In genomic region chr12:49867580-49868341, GRCh38 we compare ENCODE assay signal across 13 cellular contexts. TPM values are rescaled to one million over a fixed set of nuclear protein-coding genes. Genes with fewer than 3 reads are reported as not detected.
DNase-seq lines count a peak whose midpoint lies in the region; ATAC-seq and TF ChIP-seq lines count a peak whose summit lies in the region.
"Had no signal": no experiment of that assay in that cellular context is flagged by ENCODE, and none has a peak within 500 bp of the region (broad histone marks: within the 10 kb centered on the region; RNA-seq: fewer than 3 reads in every experiment).

No MANE protein-coding gene starts in this region.

- intact Hi-C loops in breast epithelium (cut with DNase I; ENCODE audit: low total_unique reads): loop anchor here (1.0 kb wide), 1 partner anchor 24 kb away; no protein-coding TSS in a partner anchor
- intact Hi-C loops in mammary epithelial cell (cut with micrococcal nuclease): loop anchor here (1.0 to 2.0 kb wide), 6 partner anchors 77 to 203 kb away; partner anchors contain the start of gene ASIC1
- intact Hi-C loops in uterus (cut with DNase I; ENCODE audit: low total_unique reads): loop anchor here (5.0 kb wide), 1 partner anchor 100 kb away; no protein-coding TSS in a partner anchor

- CTCF ChIA-PET in mammary epithelial cell (lab: Charles Lee; ENCODE audit: low non-redundant PET): no interaction called here

- no peak overlapping the region for H3K4me3 Mint-ChIP-seq in chondrocyte (ENCODE audit: unreplicated experiment)
- H3K4me3 Mint-ChIP-seq: naive thymus-derived CD8-positive, alpha-beta T cell; stimulated activated effector memory CD8-positive, alpha-beta T cell treated with anti-CD3 and anti-CD28 coated beads, Interleukin-12 subunit alpha, Interleukin-12 subunit beta, amount 100 ng/mL, for 72 hours had no signal

- H3K4me1 Mint-ChIP-seq in chondrocyte (ENCODE audit: low read depth): peaks cover 19% of the 10 kb centered on the region

- in situ Hi-C loops in mammary epithelial cell (cut with MboI; ENCODE audit: low sequenced_read_pairs in 2 of 2): loop anchor here (10.0 kb wide), 1 partner anchor 187 kb away; the partner anchor contains the start of gene ASIC1 (in 2 of the 2)

- no peaks in the 10 kb centered on the region for H3K36me3 Mint-ChIP-seq in chondrocyte (ENCODE audit: low read depth)
- H3K36me3 Mint-ChIP-seq: naive thymus-derived CD8-positive, alpha-beta T cell; stimulated activated effector memory CD8-positive, alpha-beta T cell treated with anti-CD3 and anti-CD28 coated beads, Interleukin-12 subunit alpha, Interleukin-12 subunit beta, amount 100 ng/mL, for 72 hours had no signal

- H3K9me3 ChIP-seq in breast epithelium (no peaks in the 10 kb centered on the region), mammary epithelial cell (replicated peaks; ENCODE audit: insufficient read depth, low read length) (no peaks in the 10 kb centered on the region), uterus (no peaks in the 10 kb centered on the region)

- peaks cover 6 to 26% of the 10 kb centered on the region in 2 donors for H3K4me1 ChIP-seq in breast epithelium
- no peaks in the 10 kb centered on the region for H3K4me1 ChIP-seq in mammary epithelial cell (ENCODE audit: insufficient read depth, low read length)
- H3K4me1 ChIP-seq in uterus: peaks cover 15 to 20% of the 10 kb centered on the region in 2 donors

- no peak overlapping the region for H3K27ac Mint-ChIP-seq in chondrocyte (ENCODE audit: unreplicated experiment)
- H3K27ac Mint-ChIP-seq: stimulated activated effector memory CD8-positive, alpha-beta T cell treated with anti-CD3 and anti-CD28 coated beads, Interleukin-12 subunit alpha, Interleukin-12 subunit beta, amount 100 ng/mL, for 72 hours had no signal

- H3K27ac ChIP-seq in breast epithelium (peak overlapping the region; percentile 67 to 88), mammary epithelial cell (ENCODE audit: insufficient read depth, low read depth, low read length) (no peak overlapping the region), uterus (peak overlapping the region; percentile 72 to 88)

- TF ChIP-seq POLR2A in breast epithelium (IDR thresholded peaks at IDR 0.05): no peak
- TF ChIP-seq POLR2A in uterus (IDR thresholded peaks at IDR 0.05): no peak

- no peak overlapping the region for H3K9ac ChIP-seq in mammary epithelial cell (ENCODE audit: insufficient read depth, low read length)

- H3K9me3 Mint-ChIP-seq in chondrocyte (ENCODE audit: low read depth): no peaks in the 10 kb centered on the region
- H3K9me3 Mint-ChIP-seq: naive thymus-derived CD8-positive, alpha-beta T cell; stimulated activated effector memory CD8-positive, alpha-beta T cell treated with anti-CD3 and anti-CD28 coated beads, Interleukin-12 subunit alpha, Interleukin-12 subunit beta, amount 100 ng/mL, for 72 hours had no signal

- dilution Hi-C loops in mammary epithelial cell (cut with HindIII; ENCODE audit: low sequenced_read_pairs): loop anchor here (5.0 to 25.0 kb wide), 3 partner anchors 35 to 195 kb away; partner anchors contain the start of genes ASIC1 and FAIM2

- DNase-seq in breast epithelium (ENCODE audit: low spot score in 2 of 2): no peak
- no peak for DNase-seq in mammary epithelial cell
- DNase-seq in chondrocyte (ENCODE audit: low spot score): peak; percentile 51
- peak; percentile 56 for DNase-seq in left kidney (ENCODE audit: low read depth, low spot score)
- no peak for DNase-seq in uterus
- no peak for DNase-seq in GM19238 (ENCODE audit: insufficient read length, low spot score)
- DNase-seq in amygdala (lab: John Stamatoyannopoulos, UW): no peak
- DNase-seq: activated gamma-delta T cell, NCI-H2029 treated with DMSO at 0.1 percent for 48 hours had no signal

- H3K4me3 ChIP-seq in breast epithelium (no peak overlapping the region), mammary epithelial cell (replicated peaks in 1 of 3; ENCODE audit: insufficient read depth in 1 of 3, low read depth in 2 of 3, low read length in 3 of 3) (no peak overlapping the region), uterus (no peak overlapping the region)

- TF ChIP-seq CTCF in breast epithelium (IDR thresholded peaks at IDR 0.05) (no peak), mammary epithelial cell (conservative IDR thresholded peaks at IDR 0.05 in 1 of 2, IDR thresholded peaks at IDR 0.05 in 1 of 2; ENCODE audit: extremely low read depth in 1 of 2, insufficient read depth in 1 of 2, low read depth in 1 of 2, low read length in 2 of 2) (no peak), chondrocyte (IDR thresholded peaks at IDR 0.05) (no peak), uterus (IDR thresholded peaks at IDR 0.05) (no peak)

- H3K36me3 ChIP-seq in breast epithelium (no peaks in the 10 kb centered on the region), mammary epithelial cell (ENCODE audit: insufficient read depth, low read length) (no peaks in the 10 kb centered on the region), uterus (no peaks in the 10 kb centered on the region)

- no peaks in the 10 kb centered on the region for H3K79me2 ChIP-seq in mammary epithelial cell (ENCODE audit: insufficient read depth, low read length)

- BruUV-seq in mammary epithelial cell (replicated peaks; lab: Mats Ljungman, UMichigan): no TSS peak

- no peaks in the 10 kb centered on the region for H4K20me1 ChIP-seq in mammary epithelial cell (ENCODE audit: insufficient read depth, low read length)

- no peak overlapping the region for H3K4me2 ChIP-seq in mammary epithelial cell (ENCODE audit: insufficient read depth, low read depth, low read length)

- peaks cover 14% of the 10 kb centered on the region for H3K27me3 Mint-ChIP-seq in chondrocyte (ENCODE audit: low read depth)

- ATAC-seq in HG03159 (IDR thresholded peaks at IDR 0.05; ENCODE audit: unreplicated experiment): no peak

- no peaks in the 10 kb centered on the region for H3K27me3 ChIP-seq in breast epithelium
- H3K27me3 ChIP-seq in mammary epithelial cell (ENCODE audit: insufficient read depth, low read length): peaks cover 2% of the 10 kb centered on the region
- H3K27me3 ChIP-seq in uterus: no peaks in the 10 kb centered on the region

- no peak overlapping the region for H2AFZ ChIP-seq in mammary epithelial cell (ENCODE audit: low read depth, low read length)

- 74% methylated on average over 9 of the region's 11 CpGs for WGBS in mammary epithelial cell (ENCODE audit: low coverage, missing lambda C conversion rate)

RNA-seq across cellular contexts. Expression of gene BCDIN3D, which starts 24.9 kb away (rescaled TPM):
- total RNA-seq in breast epithelium: 1 to 10 TPM; 2.2 to 6.0 (median 3.9) TPM
- total RNA-seq in mammary epithelial cell: 1 to 10 TPM; 3.3 to 3.8 TPM
- 2.5 TPM for polyA plus RNA-seq in mammary epithelial cell
- polyA minus RNA-seq in mammary epithelial cell: 3.3 TPM
- 3.1 to 3.3 TPM (median 3.3 TPM) in 3 replicates for total RNA-seq in chondrocyte
- 1 to 10 TPM; 2.1 to 7.2 (median 2.7) TPM for total RNA-seq in uterus

RNA-seq across cellular contexts. Expression of gene FAIM2, which starts 35.9 kb away (rescaled TPM):
- total RNA-seq in breast epithelium (1 to 10 TPM in 2 of 3 donors, under 1 TPM in 1; 0.64 to 1.9 (median 1.3) TPM), mammary epithelial cell (not detected), chondrocyte (0.47 to 1.3 TPM (median 0.74 TPM) in 3 replicates), uterus (10 to 100 TPM in 1 of 4 donors, 1 to 10 TPM in 3; 1.0 to 11.9 (median 5.5) TPM)
- polyA plus RNA-seq in mammary epithelial cell: not detected
- not detected for polyA minus RNA-seq in mammary epithelial cell
- total RNA-seq: dermis microvascular lymphatic vessel endothelial cell; naive thymus-derived CD8-positive, alpha-beta T cell had no signal

RNA-seq across cellular contexts. Expression of gene NCKAP5L, which starts 39.5 kb away (rescaled TPM):
- total RNA-seq in breast epithelium (10 to 100 TPM; 11.4 to 15.8 (median 12.1) TPM), mammary epithelial cell (10 to 100 TPM; 24.1 to 27.2 TPM), chondrocyte (36.3 to 47.6 TPM (median 46.0 TPM) in 3 replicates), uterus (10 to 100 TPM in 2 of 4 donors, 1 to 10 TPM in 2; 4.1 to 26.1 (median 11.5) TPM)
- polyA plus RNA-seq in mammary epithelial cell: 6.4 TPM
- 13.5 TPM for polyA minus RNA-seq in mammary epithelial cell

Comparison
In these comparisons a context has a peak if more than half of its experiments do, and no peak if none do; other contexts are left out.
1. DNase-seq: peak in chondrocyte (single experiment) and left kidney (single experiment); none in breast epithelium (0 of 2), mammary epithelial cell (single experiment), uterus (0 of 2), GM19238 (single experiment) and amygdala (0 of 56).